In the genomic region with DNA sequence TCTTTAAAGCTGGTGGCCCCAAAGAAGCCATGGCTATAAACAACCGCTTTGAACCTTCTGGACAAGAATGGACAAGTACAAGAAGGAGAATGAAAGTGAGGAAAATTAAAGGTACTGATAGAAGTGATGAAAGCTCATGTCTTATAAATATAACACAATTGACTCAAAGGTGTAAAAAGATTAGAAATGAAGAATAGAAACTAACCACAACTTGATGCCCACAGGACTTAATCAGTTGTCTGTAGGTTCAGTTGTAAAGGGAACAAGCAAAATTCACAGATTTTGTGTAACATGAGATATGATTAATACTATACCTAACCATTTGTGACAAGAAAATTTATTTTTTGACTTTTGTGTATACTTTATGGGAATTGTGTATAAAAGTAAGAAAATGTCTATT, we compare ENCODE assay signal across 20 cellular contexts.
DNase-seq lines count a peak whose midpoint lies in the region; ATAC-seq and TF ChIP-seq lines count a peak whose summit lies in the region.
"Had no signal": no experiment of that assay in that cellular context is flagged by ENCODE, and none has a peak within 500 bp of the region (broad histone marks: within the 10 kb centered on the region; RNA-seq: fewer than 3 reads in every experiment).

No MANE protein-coding gene starts in this region.

- 84 to 97% (median 94%) methylated on average over 1 of the region's 1 CpG for WGBS in spleen, 5 donors

- no peak overlapping the region for H3K27ac ChIP-seq in CD8-positive, alpha-beta T cell (ENCODE audit: low read depth, low read length)
- H3K27ac ChIP-seq in spleen, result no peak overlapping the region
- H3K27ac ChIP-seq: A549 had no signal

- ATAC-seq in GM18502 (IDR thresholded peaks at IDR 0.05; ENCODE audit: poor library complexity, unreplicated experiment) (peak; percentile 70), GM18868 (IDR thresholded peaks at IDR 0.05; ENCODE audit: unreplicated experiment) (peak; percentile 73), HG02610 (IDR thresholded peaks at IDR 0.05; ENCODE audit: unreplicated experiment) (peak; percentile 77), HG03469 (IDR thresholded peaks at IDR 0.05; ENCODE audit: unreplicated experiment) (peak; percentile 54)
- no peak for ATAC-seq in CD8-positive, alpha-beta T cell
- ATAC-seq: A549, Panc1, SK-N-SH treated with all-trans-retinoic acid at 6 μM for 48 hours had no signal

- H3K9me3 Mint-ChIP-seq in CD8-positive, alpha-beta T cell, result peaks cover 2% of the 10 kb centered on the region

- H3K27ac Mint-ChIP-seq in CD8-positive, alpha-beta T cell, result no peak overlapping the region

- no peaks in the 10 kb centered on the region for H3K27me3 Mint-ChIP-seq in CD8-positive, alpha-beta T cell (ENCODE audit: low read depth)

- no peaks in the 10 kb centered on the region for H3K27me3 ChIP-seq in CD8-positive, alpha-beta T cell (ENCODE audit: insufficient read depth, low read length)
- H3K27me3 ChIP-seq in spleen (replicated peaks in 1 of 7), result no peaks in the 10 kb centered on the region

- CTCF ChIA-PET in CD8-positive, alpha-beta T cell (lab: Charles Lee), result interaction anchor here (1.4 kb wide), 1 partner anchor 11 kb away, joined by 4 read pairs; no protein-coding TSS in a partner anchor

- no peak overlapping the region for H3K4me3 Mint-ChIP-seq in CD8-positive, alpha-beta T cell

- TF ChIP-seq CTCF in CD8-positive, alpha-beta T cell (IDR thresholded peaks at IDR 0.05), result no peak
- no peak for TF ChIP-seq CTCF in spleen (IDR thresholded peaks at IDR 0.05 in 8 of 11, conservative IDR thresholded peaks at IDR 0.05 in 3 of 11)

- DNase-seq in NCI-H1105 treated with DMSO at 0.1 percent for 48 hours (lab: John Stamatoyannopoulos, UW) (no peak), nucleus accumbens (lab: John Stamatoyannopoulos, UW) (no peak), spleen (no peak)
- no peak for DNase-seq in CD8-positive, alpha-beta T cell
- DNase-seq: C1 segment of cervical spinal cord, GF-D8, GOT3, MV-4-11, NCI-H1436, NCI-H2081, NCI-H510A treated with DMSO at 0.1 percent for 48 hours, T-helper 1 cell, T1000 had no signal

- H3K4me3 ChIP-seq in CD8-positive, alpha-beta T cell (ENCODE audit: low read depth, low read length), result no peak overlapping the region
- no peak overlapping the region for H3K4me3 ChIP-seq in spleen
- H3K4me3 ChIP-seq: A549 had no signal

- no peaks in the 10 kb centered on the region for H3K4me1 Mint-ChIP-seq in CD8-positive, alpha-beta T cell (ENCODE audit: low read depth)

- H3K36me3 Mint-ChIP-seq in CD8-positive, alpha-beta T cell, result no peaks in the 10 kb centered on the region

- intact Hi-C loops in CD8-positive, alpha-beta T cell (cut with DNase I, micrococcal nuclease), result no loop called here
- intact Hi-C loops in spleen (cut with DNase I; ENCODE audit: low total_unique reads), result no loop called here

- POLR2A ChIA-PET in CD8-positive, alpha-beta T cell (lab: Charles Lee), result no interaction called here

- no peaks in the 10 kb centered on the region for H3K9me3 ChIP-seq in CD8-positive, alpha-beta T cell (ENCODE audit: low read length)
- H3K9me3 ChIP-seq in spleen, result peaks cover 0 to 4% (median 0%) of the 10 kb centered on the region in 8 donors
- H3K9me3 ChIP-seq: A549 had no signal

- no peaks in the 10 kb centered on the region for H3K4me1 ChIP-seq in CD8-positive, alpha-beta T cell (ENCODE audit: insufficient read depth, low read length)
- H3K4me1 ChIP-seq in spleen, result no peaks in the 10 kb centered on the region
- H3K4me1 ChIP-seq: A549 had no signal

- no peak for TF ChIP-seq POLR2A in spleen (IDR thresholded peaks at IDR 0.05)

- no peaks in the 10 kb centered on the region for H3K36me3 ChIP-seq in CD8-positive, alpha-beta T cell (ENCODE audit: insufficient read depth, low read length)
- H3K36me3 ChIP-seq in spleen, result no peaks in the 10 kb centered on the region
